ENCODE assay signal across 11 cellular contexts in the genomic region with DNA sequence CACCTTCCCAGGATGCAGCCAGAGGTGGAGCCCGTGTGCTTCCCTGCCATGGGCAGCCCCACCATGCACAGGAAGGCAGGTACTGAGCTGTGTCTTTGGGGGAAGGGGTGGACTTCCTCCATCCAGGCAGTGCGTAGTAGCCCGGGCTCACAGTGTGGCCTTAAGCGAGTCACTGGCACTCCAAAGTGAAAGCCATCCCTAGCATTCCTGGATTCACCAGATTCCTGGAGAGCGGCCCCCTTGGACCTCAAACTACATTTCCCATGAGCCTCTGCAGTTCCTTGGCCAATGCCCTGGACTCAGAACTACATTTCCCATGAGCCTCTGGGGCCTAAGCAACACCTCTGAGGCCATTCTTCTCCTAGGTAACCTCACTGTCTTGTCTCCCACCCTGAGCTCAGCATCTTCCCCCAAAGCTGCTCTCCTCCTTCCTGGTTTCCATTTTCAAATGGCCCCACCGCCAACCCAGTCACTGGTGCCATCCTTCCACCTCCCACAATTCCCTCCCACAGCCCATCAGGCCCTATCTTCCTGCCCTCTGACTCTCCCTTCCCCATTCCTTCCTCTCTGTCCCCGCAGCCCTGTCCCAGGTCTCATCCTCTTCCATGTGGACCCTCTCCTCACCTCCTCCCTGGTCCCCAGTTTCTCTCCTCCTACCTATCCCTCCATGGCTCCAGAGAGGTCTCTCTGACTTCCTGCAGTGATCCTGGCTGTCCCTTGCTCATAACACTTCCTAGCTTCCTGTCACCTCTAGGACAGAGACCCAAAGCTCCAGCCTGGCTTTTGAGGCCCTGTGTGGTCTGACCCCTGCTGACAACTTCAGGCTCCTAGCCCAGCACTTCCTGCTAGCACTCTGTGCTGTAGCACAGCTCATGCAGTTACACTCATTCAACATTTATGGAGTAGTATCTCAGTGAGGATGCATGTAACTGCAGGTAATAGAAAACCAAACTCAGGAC. TPM values are rescaled to one million over a fixed set of nuclear protein-coding genes. Genes with fewer than 3 reads are reported as not detected.
DNase-seq lines count a peak whose midpoint lies in the region; TF ChIP-seq lines count a peak whose summit lies in the region.
"Had no signal": no experiment of that assay in that cellular context is flagged by ENCODE, and none has a peak within 500 bp of the region (broad histone marks: within the 10 kb centered on the region; RNA-seq: fewer than 3 reads in every experiment).

A gene (plus strand): TSS at position 13 of the 959 bp plus-strand sequence. CDS start 0 bp downstream, at position 13.

- peaks cover 38% of the 10 kb centered on the region for H3K27me3 Mint-ChIP-seq in H9 (ENCODE audit: low read depth)
- peaks cover 4 to 13% (median 12%) of the 10 kb centered on the region in 3 donors for H3K27me3 Mint-ChIP-seq in CD14-positive monocyte (ENCODE audit: low read depth in 3 of 3)

- in situ Hi-C loops in Caki2 (cut with HindIII; ENCODE audit: low pct_unique_long_range_greater_than_20kb, low sequenced_read_pairs), result no loop called here

- H3K79me2 ChIP-seq in H9 (ENCODE audit: insufficient read depth, low read length), result no peaks in the 10 kb centered on the region

- no peaks in the 10 kb centered on the region for H3K79me1 ChIP-seq in H9 (ENCODE audit: insufficient read depth, low read depth, low read length, poor library complexity, severe bottlenecking)

- H3K27ac Mint-ChIP-seq in H9 (peak within 1 kb of the TSS in 1 of 3 experiments; percentile 24; a peak in 2 of 7 replicates), CD14-positive monocyte (no peak within 1 kb of the TSS)
- H3K27ac Mint-ChIP-seq: activated B cell treated with CpG ODN at 0.5 μM for 24 hours; activated naive CD4-positive, alpha-beta T cell treated with anti-CD3 and anti-CD28 coated beads, Interleukin-2, amount 50 U/mL, for 24 hours had no signal

- H3K36me3 Mint-ChIP-seq in H9 (ENCODE audit: insufficient read depth in 1 of 3, low read depth in 3 of 3) (no peaks in the 10 kb centered on the region), CD14-positive monocyte (no peaks in the 10 kb centered on the region)
- H3K36me3 Mint-ChIP-seq: activated naive CD4-positive, alpha-beta T cell treated with anti-CD3 and anti-CD28 coated beads, Interleukin-2, amount 50 U/mL, for 24 hours had no signal

- no peak within 1 kb of the TSS for H2AK5ac ChIP-seq in H9 (ENCODE audit: insufficient read length, low read length)

- WGBS in H9 (ENCODE audit: extremely low coverage, insufficient read length, low lambda C conversion rate), result no CpG with 5 or more reads among the region's 7 CpGs

- H3K4me1 ChIP-seq in H9 (ENCODE audit: insufficient read depth, low read length), result peaks cover 4% of the 10 kb centered on the region; the same call in 1 of the 2 replicates

- no peak within 1 kb of the TSS for H2BK15ac ChIP-seq in H9 (ENCODE audit: low read depth, low read length)

- peak within 1 kb of the TSS; percentile 34 for H3K4me2 ChIP-seq in H9 (ENCODE audit: insufficient read depth, insufficient read length, low read length)

- no peak within 1 kb of the TSS for H3K18ac ChIP-seq in H9 (ENCODE audit: insufficient read length, low read depth, low read length)

- 0 out of 2 replicates have a peak within 1 kb of the TSS, but pooled peaks have one; percentile 14 for H3K14ac ChIP-seq in H9 (ENCODE audit: insufficient read depth, low read length)

- intact Hi-C loops in CD14-positive monocyte (cut with micrococcal nuclease), result no loop called here

- no peak within 1 kb of the TSS for H4K8ac ChIP-seq in H9 (replicated peaks; ENCODE audit: insufficient read length, low read depth, low read length)

- H3K4me1 Mint-ChIP-seq in H9 (peaks cover 11 to 31% of the 10 kb centered on the region in 2 experiments), CD14-positive monocyte (no peaks in the 10 kb centered on the region)
- H3K4me1 Mint-ChIP-seq: activated B cell treated with CpG ODN at 0.5 μM for 24 hours; activated naive CD4-positive, alpha-beta T cell treated with anti-CD3 and anti-CD28 coated beads, Interleukin-2, amount 50 U/mL, for 24 hours had no signal

- no peak within 1 kb of the TSS for H3K23ac ChIP-seq in H9 (ENCODE audit: insufficient read length, low read depth, low read length)

- H3K23me2 ChIP-seq in H9 (ENCODE audit: insufficient read length, low read depth, low read length, poor library complexity, severe bottlenecking), result no peaks in the 10 kb centered on the region

- no peak within 1 kb of the TSS for H2BK20ac ChIP-seq in H9 (ENCODE audit: low read depth, low read length, poor library complexity, severe bottlenecking)

- H3K4me3 Mint-ChIP-seq in H9, result peak within 1 kb of the TSS; percentile 7 to 63; a peak in 3 of 5 replicates
- no peak within 1 kb of the TSS for H3K4me3 Mint-ChIP-seq in CD14-positive monocyte
- H3K4me3 Mint-ChIP-seq: activated B cell treated with CpG ODN at 0.5 μM for 24 hours; activated naive CD4-positive, alpha-beta T cell treated with anti-CD3 and anti-CD28 coated beads, Interleukin-2, amount 50 U/mL, for 24 hours had no signal

- no peak within 1 kb of the TSS for H3K9ac ChIP-seq in H9 (ENCODE audit: extremely low read depth, insufficient read length, low read length)

- no peak within 1 kb of the TSS for H3K27ac ChIP-seq in H9 (ENCODE audit: insufficient read length, low read depth, low read length)

- H3K4me3 ChIP-seq in iPS-18c (ENCODE audit: insufficient read depth, low read depth, low read length), result peak within 1 kb of the TSS; percentile 38; the same call in 1 of the 2 replicates

- no peak within 1 kb of the TSS for H2BK5ac ChIP-seq in H9 (ENCODE audit: insufficient read length, low read length)

- no peak within 1 kb of the TSS for H3K4ac ChIP-seq in H9 (ENCODE audit: low read depth, low read length)

- TF ChIP-seq CTCF in H9 (conservative IDR thresholded peaks at IDR 0.05), result 0 out of 3 replicates have a peak, but pooled peaks have one; percentile 15
- no peak for TF ChIP-seq CTCF in CD14-positive monocyte (IDR thresholded peaks at IDR 0.05)

- H3K27me3 ChIP-seq in H9 (ENCODE audit: insufficient read depth, low read length), result no peaks in the 10 kb centered on the region; the same call in 1 of the 2 replicates

- H3K56ac ChIP-seq in H9 (ENCODE audit: insufficient read length, low read depth, low read length), result no peak within 1 kb of the TSS

- H4K91ac ChIP-seq in H9 (ENCODE audit: insufficient read length, low read depth, low read length), result no peak within 1 kb of the TSS

- peaks cover under 1 to 2% of the 10 kb centered on the region in 2 experiments; a peak in 3 of 5 replicates for H3K9me3 Mint-ChIP-seq in H9
- peaks cover 1 to 8% (median 4%) of the 10 kb centered on the region in 7 donors for H3K9me3 Mint-ChIP-seq in CD14-positive monocyte
- H3K9me3 Mint-ChIP-seq: activated naive CD4-positive, alpha-beta T cell treated with anti-CD3 and anti-CD28 coated beads, Interleukin-2, amount 50 U/mL, for 24 hours had no signal

- H3T11ph ChIP-seq in H9 (ENCODE audit: low read length), result no peak within 1 kb of the TSS

- H3K9me3 ChIP-seq in H9 (ENCODE audit: control insufficient read depth, low read depth, low read length) (no peaks in the 10 kb centered on the region), iPS-18c (ENCODE audit: control insufficient read depth, insufficient read depth, low read length) (no peaks in the 10 kb centered on the region)

- H2BK12ac ChIP-seq in H9 (ENCODE audit: insufficient read length, low read depth, low read length), result no peak within 1 kb of the TSS

- no peak within 1 kb of the TSS for H4K5ac ChIP-seq in H9 (ENCODE audit: insufficient read length, low read depth, low read length)

- peak within 1 kb of the TSS; percentile 9 for H2AFZ ChIP-seq in H9 (ENCODE audit: low read length)

- H4K20me1 ChIP-seq in H9 (ENCODE audit: control insufficient read depth, insufficient read depth, insufficient read length), result no peaks in the 10 kb centered on the region

- DNase-seq in Caki2 (ENCODE audit: low read depth) (peak; percentile 58), H9 (peak; percentile 90), RPMI7951 (ENCODE audit: low read depth) (peak; percentile 36), NCI-H2081 treated with DMSO at 0.1 percent for 48 hours (lab: John Stamatoyannopoulos, UW) (no peak), CD14-positive monocyte (ENCODE audit: low spot score) (no peak), T1000 (lab: John Stamatoyannopoulos, UW) (no peak), NCI-H345 (lab: John Stamatoyannopoulos, UW) (no peak)
- DNase-seq: activated B cell treated with CpG ODN at 0.5 μM for 24 hours; effector CD8-positive, alpha-beta T cell had no signal

- H2BK120ac ChIP-seq in H9 (ENCODE audit: low read depth, low read length, poor library complexity, severe bottlenecking), result no peak within 1 kb of the TSS

RNA-seq across cellular contexts. Expression of the gene that starts here (rescaled TPM):
- total RNA-seq in Caki2 (2014; rRNA removed; shearing (Covaris generic); ENCODE audit: low replicate concordance), result 13.5 and 20.4 TPM in 2 replicates
- 9.6 and 11.0 TPM in 2 replicates for total RNA-seq in H9 (2021)
- not detected in 2 replicates for total RNA-seq in RPMI7951 (2014; rRNA removed; shearing (Covaris generic))
- not detected for polyA plus RNA-seq in CD14-positive monocyte
- total RNA-seq: activated B cell treated with CpG ODN at 0.5 μM for 24 hours had no signal

Comparison
In these comparisons a context has a peak if more than half of its experiments do, and no peak if none do; other contexts are left out.
1. Peak in DNase-seq in RPMI7951; RNA of the gene not detected or under 1 TPM.
2. DNase-seq: peak in Caki2 (single experiment) and H9 (single experiment); none in NCI-H2081 treated with DMSO at 0.1 percent for 48 hours (single experiment), CD14-positive monocyte (single experiment), T1000 (single experiment) and NCI-H345 (single experiment).
3. H3K4me3 Mint-ChIP-seq: peak in H9 (2 of 2); none in CD14-positive monocyte (0 of 2).